In genomic region chr2:231162036-231162345, GRCh38 we compare ENCODE assay signal across 12 cellular contexts. TPM values are rescaled to one million over a fixed set of nuclear protein-coding genes. Genes with fewer than 3 reads are reported as not detected.
DNase-seq lines count a peak whose midpoint lies in the region; ATAC-seq and TF ChIP-seq lines count a peak whose summit lies in the region.
"Had no signal": no experiment of that assay in that cellular context is flagged by ENCODE, and none has a peak within 500 bp of the region (broad histone marks: within the 10 kb centered on the region; RNA-seq: fewer than 3 reads in every experiment).

No MANE protein-coding gene starts in this region.

- no peaks in the 10 kb centered on the region for H3K27me3 Mint-ChIP-seq in activated T-cell treated with anti-CD3 and anti-CD28 coated beads, Interleukin-2, amount 50 U/mL, for 72 hours (ENCODE audit: low read depth)
- H3K27me3 Mint-ChIP-seq: CD8-positive, alpha-beta memory T cell had no signal

- H3K27ac ChIP-seq in brain microvascular endothelial cell = peak overlapping the region; percentile 93
- peak overlapping the region; percentile 52 for H3K27ac ChIP-seq in lower lobe of right lung
- H3K27ac ChIP-seq in urinary bladder (ENCODE audit: low read depth) = peak overlapping the region; percentile 23

- no peaks in the 10 kb centered on the region for H3K9me3 ChIP-seq in lower lobe of right lung

- intact Hi-C loops in lower lobe of right lung (cut with DNase I) = no loop called here

- peaks cover 9% of the 10 kb centered on the region for H3K4me1 ChIP-seq in lower lobe of right lung
- peaks cover 2% of the 10 kb centered on the region for H3K4me1 ChIP-seq in urinary bladder (ENCODE audit: insufficient read depth)

- in situ Hi-C loops in brain microvascular endothelial cell (cut with HindIII; ENCODE audit: low pct_ligation_motif_present, low sequenced_read_pairs) = no loop called here

- no peak for DNase-seq in activated T-cell treated with anti-CD3 and anti-CD28 coated beads, Interleukin-2, amount 50 U/mL, for 72 hours
- no peak for DNase-seq in activated T-cell treated with anti-CD3 and anti-CD28 coated beads for 4 hours
- DNase-seq in brain microvascular endothelial cell = peak; percentile 94
- DNase-seq in lower lobe of right lung = no peak
- no peak for DNase-seq in NCI-H2171 (lab: John Stamatoyannopoulos, UW)
- no peak for DNase-seq in pons (ENCODE audit: low spot score)
- DNase-seq: activated T-cell treated with anti-CD3 and anti-CD28 coated beads, Interleukin-2, amount 50 U/mL, for 48 hours; CD8-positive, alpha-beta memory T cell; NCI-H524 had no signal

- TF ChIP-seq CTCF in brain microvascular endothelial cell (IDR thresholded peaks at IDR 0.05; ENCODE audit: low read depth, low read length, missing control alignments) (no peak), lower lobe of right lung (IDR thresholded peaks at IDR 0.05) (no peak)

- H3K9me3 Mint-ChIP-seq in activated T-cell treated with anti-CD3 and anti-CD28 coated beads, Interleukin-2, amount 50 U/mL, for 72 hours = no peaks in the 10 kb centered on the region
- H3K9me3 Mint-ChIP-seq: CD8-positive, alpha-beta memory T cell had no signal

- H3K4me1 Mint-ChIP-seq in activated T-cell treated with anti-CD3 and anti-CD28 coated beads, Interleukin-2, amount 50 U/mL, for 72 hours (ENCODE audit: low read depth) = peaks cover 22% of the 10 kb centered on the region

- peaks cover 5 to 13% of the 10 kb centered on the region in 2 donors for H3K36me3 Mint-ChIP-seq in activated T-cell treated with anti-CD3 and anti-CD28 coated beads, Interleukin-2, amount 50 U/mL, for 72 hours (ENCODE audit: insufficient read depth in 2 of 2)

- H3K4me3 Mint-ChIP-seq in activated T-cell treated with anti-CD3 and anti-CD28 coated beads, Interleukin-2, amount 50 U/mL, for 72 hours = peak overlapping the region in 1 of 2 donors; percentile 49

- ATAC-seq in activated T-cell treated with anti-CD3 and anti-CD28 coated beads, Interleukin-2, amount 50 U/mL, for 72 hours (replicated peaks in 1 of 2) = peak in 1 of 2 donors; percentile 32
- ATAC-seq in lower lobe of right lung (no peak), GM18502 (IDR thresholded peaks at IDR 0.05; ENCODE audit: poor library complexity, unreplicated experiment) (no peak)

- H3K4me3 ChIP-seq in brain microvascular endothelial cell (ENCODE audit: low read depth, low read length) (no peak overlapping the region), lower lobe of right lung (no peak overlapping the region), urinary bladder (ENCODE audit: low read depth, low read length) (no peak overlapping the region)

- whole genome bisulfite sequencing in urinary bladder = 7% methylated on average over 1 of the region's 1 CpG

- H3K27ac Mint-ChIP-seq in activated T-cell treated with anti-CD3 and anti-CD28 coated beads, Interleukin-2, amount 50 U/mL, for 72 hours = peak overlapping the region; percentile 85

- H3K36me3 ChIP-seq in brain microvascular endothelial cell (replicated peaks) = peaks cover 5% of the 10 kb centered on the region
- peaks cover 50% of the 10 kb centered on the region for H3K36me3 ChIP-seq in lower lobe of right lung
- H3K36me3 ChIP-seq in urinary bladder (ENCODE audit: insufficient read depth) = peaks cover 3% of the 10 kb centered on the region

- H3K27me3 ChIP-seq in brain microvascular endothelial cell (replicated peaks) (no peaks in the 10 kb centered on the region), lower lobe of right lung (ENCODE audit: low read depth) (no peaks in the 10 kb centered on the region)

RNA-seq across cellular contexts. Expression of gene ARMC9, which starts 36.4 kb away (rescaled TPM):
- total RNA-seq in activated T-cell treated with anti-CD3 and anti-CD28 coated beads, Interleukin-2, amount 50 U/mL, for 72 hours = 1 to 10 TPM; 1.4 to 2.1 TPM
- total RNA-seq in lower lobe of right lung (43.1 TPM), urinary bladder (25.9 TPM)
- polyA plus RNA-seq in urinary bladder = 13.5 TPM

RNA-seq across cellular contexts. Expression of gene HTR2B, which starts 37.1 kb away (rescaled TPM):
- not detected for total RNA-seq in activated T-cell treated with anti-CD3 and anti-CD28 coated beads, Interleukin-2, amount 50 U/mL, for 72 hours
- total RNA-seq in lower lobe of right lung = 0.65 TPM
- total RNA-seq in urinary bladder = 3.0 TPM
- 0.81 TPM for polyA plus RNA-seq in urinary bladder
- total RNA-seq: CD8-positive, alpha-beta memory T cell; mononuclear cell had no signal
- polyA plus RNA-seq: CD8-positive, alpha-beta memory T cell had no signal

Comparison
In these comparisons a context has a peak if more than half of its experiments do, and no peak if none do; other contexts are left out.
1. H3K27ac ChIP-seq: peak in every context shown above with its lines; median percentile 93 in brain microvascular endothelial cell; 52 in lower lobe of right lung; 23 in urinary bladder.